20 cellular contexts compared by ENCODE assay signal in genomic region chr15:99982662-99983061, GRCh38.
"Had no signal": no experiment of that assay in that cellular context is flagged by ENCODE, and none has a peak within 500 bp of the region (broad histone marks: within the 10 kb centered on the region; RNA-seq: fewer than 3 reads in every experiment).

No MANE protein-coding gene starts in this region.

- H3K4me3 ChIP-seq: lung, mucosa of descending colon, ovary, sigmoid colon, testis had no signal

- H3K27me3 ChIP-seq: ovary, sigmoid colon, testis had no signal

- H3K9me3 ChIP-seq: mucosa of descending colon, ovary, sigmoid colon, testis had no signal

- H3K36me3 ChIP-seq: ovary, sigmoid colon had no signal

- ATAC-seq: mucosa of descending colon; naive thymus-derived CD4-positive, alpha-beta T cell; stimulated activated naive CD8-positive, alpha-beta T cell treated with anti-CD3 and anti-CD28 coated beads, Interleukin-15, amount 100 ng/mL, for 72 hours had no signal

- DNase-seq: activated CD4-positive, alpha-beta T cell treated with anti-CD3 and anti-CD28 coated beads, Interleukin-2, amount 10 ng/mL, durations not matched to agents 24 days and 14 days; activated CD4-positive, CD25-positive, alpha-beta regulatory T cell; activated CD8-positive, alpha-beta memory T cell treated with anti-CD3 and anti-CD28 coated beads for 24 hours; activated naive CD4-positive, alpha-beta T cell; activated naive CD8-positive, alpha-beta T cell treated with anti-CD3 and anti-CD28 coated beads, Interleukin-2, amount 10 ng/mL, durations not matched to agents 7 days and 5 days; effector memory CD4-positive, alpha-beta T cell; foreskin melanocyte; head of caudate nucleus; left cardiac atrium; mucosa of descending colon; naive thymus-derived CD4-positive, alpha-beta T cell; ovary; sigmoid colon; stimulated activated CD4-positive, alpha-beta T cell treated with anti-CD3 and anti-CD28 coated beads, Interleukin-1b, Interleukin-23, amount 100 ng/mL, for 48 hours; stimulated activated naive CD8-positive, alpha-beta T cell treated with anti-CD3 and anti-CD28 coated beads, Interleukin-15, amount 100 ng/mL, for 72 hours; T-helper 2 cell; testis had no signal

- H3K27ac ChIP-seq: epithelial cell of prostate, ovary, testis had no signal

- FAIRE-seq: TTC549 had no signal
